In the genomic region with DNA sequence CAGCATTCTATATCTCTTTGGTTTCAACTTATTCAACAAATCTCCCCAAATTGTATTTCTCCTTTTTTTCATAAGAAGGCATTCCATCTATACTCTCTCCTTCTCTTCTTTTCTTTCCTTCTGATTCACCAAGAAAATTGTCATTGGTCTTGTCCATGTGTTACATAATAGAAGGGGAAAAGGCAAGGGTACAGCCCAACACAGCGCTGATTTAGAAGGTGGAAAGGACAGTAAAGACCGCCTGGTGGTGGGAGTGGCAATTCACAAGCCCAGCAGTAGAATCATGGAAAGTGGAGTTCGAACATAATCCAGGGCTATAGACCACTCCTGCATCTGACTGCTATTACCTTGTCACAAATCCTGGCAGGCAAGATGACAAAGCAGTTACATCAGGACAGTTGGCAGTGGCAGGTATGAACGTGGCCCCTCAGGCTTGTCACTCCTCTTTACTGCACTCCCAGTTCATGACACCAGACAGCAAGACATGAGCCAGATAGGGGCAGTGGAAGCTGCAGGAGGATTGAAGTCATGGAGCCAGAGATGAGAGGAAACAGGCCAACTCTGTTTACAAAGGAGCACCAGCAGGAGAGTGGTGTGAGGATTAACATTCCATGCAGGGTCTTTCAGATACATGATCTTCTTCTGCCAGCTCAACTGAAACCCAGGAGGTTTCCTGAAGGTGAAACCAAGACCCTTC, we compare ENCODE assay signal across 1 cellular context.
TF ChIP-seq lines count a peak whose summit lies in the region.

No MANE protein-coding gene starts in this region.

TF ChIP-seq in K562, 482 proteins besides CTCF, POLR2A, EP300 and RAD21 (continued from another document and continues in another):
- TF ChIP-seq, protein P1, sequence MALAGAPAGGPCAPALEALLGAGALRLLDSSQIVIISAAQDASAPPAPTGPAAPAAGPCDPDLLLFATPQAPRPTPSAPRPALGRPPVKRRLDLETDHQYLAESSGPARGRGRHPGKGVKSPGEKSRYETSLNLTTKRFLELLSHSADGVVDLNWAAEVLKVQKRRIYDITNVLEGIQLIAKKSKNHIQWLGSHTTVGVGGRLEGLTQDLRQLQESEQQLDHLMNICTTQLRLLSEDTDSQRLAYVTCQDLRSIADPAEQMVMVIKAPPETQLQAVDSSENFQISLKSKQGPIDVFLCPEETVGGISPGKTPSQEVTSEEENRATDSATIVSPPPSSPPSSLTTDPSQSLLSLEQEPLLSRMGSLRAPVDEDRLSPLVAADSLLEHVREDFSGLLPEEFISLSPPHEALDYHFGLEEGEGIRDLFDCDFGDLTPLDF (CRISPR knock-in tag; IDR thresholded peaks at IDR 0.05): no peak
- TF ChIP-seq E2F3 (CRISPR knock-in tag; IDR thresholded peaks at IDR 0.05) (0 out of 2 replicates have a peak, but pooled peaks have one; percentile 38), ZNF75A (CRISPR knock-in tag; IDR thresholded peaks at IDR 0.05) (no peak; the same call in 1 of the 2 replicates), TAF9B (IDR thresholded peaks at IDR 0.05; ENCODE audit: partially characterized antibody) (no peak), SRF (CRISPR knock-in tag; IDR thresholded peaks at IDR 0.05) (no peak), GTF2F1 (IDR thresholded peaks at IDR 0.05; ENCODE audit: low read depth, low read length) (no peak), RBM34 (IDR thresholded peaks at IDR 0.05; ENCODE audit: borderline replicate concordance, insufficient read depth, low read length) (no peak), ERF (CRISPR knock-in tag; IDR thresholded peaks at IDR 0.05) (no peak), MBD2 (IDR thresholded peaks at IDR 0.05; ENCODE audit: borderline replicate concordance, low read depth) (no peak), HIVEP1 (CRISPR knock-in tag; IDR thresholded peaks at IDR 0.05) (0 out of 2 replicates have a peak, but pooled peaks have one; percentile 56), BRCA1 (IDR thresholded peaks at IDR 0.05) (no peak), BRCA1 (CRISPR knock-in tag; IDR thresholded peaks at IDR 0.05) (no peak), ZNF592 (IDR thresholded peaks at IDR 0.05) (peak; percentile 90), FOSL1 (tag; conservative IDR thresholded peaks at IDR 0.05) (no peak), ZFP30 (CRISPR knock-in tag; IDR thresholded peaks at IDR 0.05; ENCODE audit: borderline replicate concordance) (no peak), ZNF586 (CRISPR knock-in tag; conservative IDR thresholded peaks at IDR 0.05) (no peak), HLTF (IDR thresholded peaks at IDR 0.05) (no peak), DDX20 (tag; IDR thresholded peaks at IDR 0.05; ENCODE audit: low read depth) (no peak), TCF7 (IDR thresholded peaks at IDR 0.05; ENCODE audit: borderline replicate concordance) (no peak), NFIX (CRISPR knock-in tag; IDR thresholded peaks at IDR 0.05; ENCODE audit: low read depth) (no peak), THRAP3 (IDR thresholded peaks at IDR 0.05; ENCODE audit: borderline replicate concordance) (peak; percentile 13; the same call in 1 of the 2 replicates), ELK3 (CRISPR knock-in tag; IDR thresholded peaks at IDR 0.05) (no peak), ZNF668 (CRISPR knock-in tag; IDR thresholded peaks at IDR 0.05) (no peak), HNRNPL (IDR thresholded peaks at IDR 0.05; ENCODE audit: low read depth, low read length) (no peak), U2AF1 (optimal IDR thresholded peaks at IDR 0.05; ENCODE audit: low read depth, low read length) (no peak)
- TF ChIP-seq, protein P2, sequence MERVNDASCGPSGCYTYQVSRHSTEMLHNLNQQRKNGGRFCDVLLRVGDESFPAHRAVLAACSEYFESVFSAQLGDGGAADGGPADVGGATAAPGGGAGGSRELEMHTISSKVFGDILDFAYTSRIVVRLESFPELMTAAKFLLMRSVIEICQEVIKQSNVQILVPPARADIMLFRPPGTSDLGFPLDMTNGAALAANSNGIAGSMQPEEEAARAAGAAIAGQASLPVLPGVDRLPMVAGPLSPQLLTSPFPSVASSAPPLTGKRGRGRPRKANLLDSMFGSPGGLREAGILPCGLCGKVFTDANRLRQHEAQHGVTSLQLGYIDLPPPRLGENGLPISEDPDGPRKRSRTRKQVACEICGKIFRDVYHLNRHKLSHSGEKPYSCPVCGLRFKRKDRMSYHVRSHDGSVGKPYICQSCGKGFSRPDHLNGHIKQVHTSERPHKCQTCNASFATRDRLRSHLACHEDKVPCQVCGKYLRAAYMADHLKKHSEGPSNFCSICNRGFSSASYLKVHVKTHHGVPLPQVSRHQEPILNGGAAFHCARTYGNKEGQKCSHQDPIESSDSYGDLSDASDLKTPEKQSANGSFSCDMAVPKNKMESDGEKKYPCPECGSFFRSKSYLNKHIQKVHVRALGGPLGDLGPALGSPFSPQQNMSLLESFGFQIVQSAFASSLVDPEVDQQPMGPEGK (CRISPR knock-in tag; IDR thresholded peaks at IDR 0.05; ENCODE audit: borderline replicate concordance): no peak
- TF ChIP-seq, protein P3, sequence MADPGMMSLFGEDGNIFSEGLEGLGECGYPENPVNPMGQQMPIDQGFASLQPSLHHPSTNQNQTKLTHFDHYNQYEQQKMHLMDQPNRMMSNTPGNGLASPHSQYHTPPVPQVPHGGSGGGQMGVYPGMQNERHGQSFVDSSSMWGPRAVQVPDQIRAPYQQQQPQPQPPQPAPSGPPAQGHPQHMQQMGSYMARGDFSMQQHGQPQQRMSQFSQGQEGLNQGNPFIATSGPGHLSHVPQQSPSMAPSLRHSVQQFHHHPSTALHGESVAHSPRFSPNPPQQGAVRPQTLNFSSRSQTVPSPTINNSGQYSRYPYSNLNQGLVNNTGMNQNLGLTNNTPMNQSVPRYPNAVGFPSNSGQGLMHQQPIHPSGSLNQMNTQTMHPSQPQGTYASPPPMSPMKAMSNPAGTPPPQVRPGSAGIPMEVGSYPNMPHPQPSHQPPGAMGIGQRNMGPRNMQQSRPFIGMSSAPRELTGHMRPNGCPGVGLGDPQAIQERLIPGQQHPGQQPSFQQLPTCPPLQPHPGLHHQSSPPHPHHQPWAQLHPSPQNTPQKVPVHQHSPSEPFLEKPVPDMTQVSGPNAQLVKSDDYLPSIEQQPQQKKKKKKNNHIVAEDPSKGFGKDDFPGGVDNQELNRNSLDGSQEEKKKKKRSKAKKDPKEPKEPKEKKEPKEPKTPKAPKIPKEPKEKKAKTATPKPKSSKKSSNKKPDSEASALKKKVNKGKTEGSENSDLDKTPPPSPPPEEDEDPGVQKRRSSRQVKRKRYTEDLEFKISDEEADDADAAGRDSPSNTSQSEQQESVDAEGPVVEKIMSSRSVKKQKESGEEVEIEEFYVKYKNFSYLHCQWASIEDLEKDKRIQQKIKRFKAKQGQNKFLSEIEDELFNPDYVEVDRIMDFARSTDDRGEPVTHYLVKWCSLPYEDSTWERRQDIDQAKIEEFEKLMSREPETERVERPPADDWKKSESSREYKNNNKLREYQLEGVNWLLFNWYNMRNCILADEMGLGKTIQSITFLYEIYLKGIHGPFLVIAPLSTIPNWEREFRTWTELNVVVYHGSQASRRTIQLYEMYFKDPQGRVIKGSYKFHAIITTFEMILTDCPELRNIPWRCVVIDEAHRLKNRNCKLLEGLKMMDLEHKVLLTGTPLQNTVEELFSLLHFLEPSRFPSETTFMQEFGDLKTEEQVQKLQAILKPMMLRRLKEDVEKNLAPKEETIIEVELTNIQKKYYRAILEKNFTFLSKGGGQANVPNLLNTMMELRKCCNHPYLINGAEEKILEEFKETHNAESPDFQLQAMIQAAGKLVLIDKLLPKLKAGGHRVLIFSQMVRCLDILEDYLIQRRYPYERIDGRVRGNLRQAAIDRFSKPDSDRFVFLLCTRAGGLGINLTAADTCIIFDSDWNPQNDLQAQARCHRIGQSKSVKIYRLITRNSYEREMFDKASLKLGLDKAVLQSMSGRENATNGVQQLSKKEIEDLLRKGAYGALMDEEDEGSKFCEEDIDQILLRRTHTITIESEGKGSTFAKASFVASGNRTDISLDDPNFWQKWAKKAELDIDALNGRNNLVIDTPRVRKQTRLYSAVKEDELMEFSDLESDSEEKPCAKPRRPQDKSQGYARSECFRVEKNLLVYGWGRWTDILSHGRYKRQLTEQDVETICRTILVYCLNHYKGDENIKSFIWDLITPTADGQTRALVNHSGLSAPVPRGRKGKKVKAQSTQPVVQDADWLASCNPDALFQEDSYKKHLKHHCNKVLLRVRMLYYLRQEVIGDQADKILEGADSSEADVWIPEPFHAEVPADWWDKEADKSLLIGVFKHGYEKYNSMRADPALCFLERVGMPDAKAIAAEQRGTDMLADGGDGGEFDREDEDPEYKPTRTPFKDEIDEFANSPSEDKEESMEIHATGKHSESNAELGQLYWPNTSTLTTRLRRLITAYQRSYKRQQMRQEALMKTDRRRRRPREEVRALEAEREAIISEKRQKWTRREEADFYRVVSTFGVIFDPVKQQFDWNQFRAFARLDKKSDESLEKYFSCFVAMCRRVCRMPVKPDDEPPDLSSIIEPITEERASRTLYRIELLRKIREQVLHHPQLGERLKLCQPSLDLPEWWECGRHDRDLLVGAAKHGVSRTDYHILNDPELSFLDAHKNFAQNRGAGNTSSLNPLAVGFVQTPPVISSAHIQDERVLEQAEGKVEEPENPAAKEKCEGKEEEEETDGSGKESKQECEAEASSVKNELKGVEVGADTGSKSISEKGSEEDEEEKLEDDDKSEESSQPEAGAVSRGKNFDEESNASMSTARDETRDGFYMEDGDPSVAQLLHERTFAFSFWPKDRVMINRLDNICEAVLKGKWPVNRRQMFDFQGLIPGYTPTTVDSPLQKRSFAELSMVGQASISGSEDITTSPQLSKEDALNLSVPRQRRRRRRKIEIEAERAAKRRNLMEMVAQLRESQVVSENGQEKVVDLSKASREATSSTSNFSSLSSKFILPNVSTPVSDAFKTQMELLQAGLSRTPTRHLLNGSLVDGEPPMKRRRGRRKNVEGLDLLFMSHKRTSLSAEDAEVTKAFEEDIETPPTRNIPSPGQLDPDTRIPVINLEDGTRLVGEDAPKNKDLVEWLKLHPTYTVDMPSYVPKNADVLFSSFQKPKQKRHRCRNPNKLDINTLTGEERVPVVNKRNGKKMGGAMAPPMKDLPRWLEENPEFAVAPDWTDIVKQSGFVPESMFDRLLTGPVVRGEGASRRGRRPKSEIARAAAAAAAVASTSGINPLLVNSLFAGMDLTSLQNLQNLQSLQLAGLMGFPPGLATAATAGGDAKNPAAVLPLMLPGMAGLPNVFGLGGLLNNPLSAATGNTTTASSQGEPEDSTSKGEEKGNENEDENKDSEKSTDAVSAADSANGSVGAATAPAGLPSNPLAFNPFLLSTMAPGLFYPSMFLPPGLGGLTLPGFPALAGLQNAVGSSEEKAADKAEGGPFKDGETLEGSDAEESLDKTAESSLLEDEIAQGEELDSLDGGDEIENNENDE (IDR thresholded peaks at IDR 0.05; ENCODE audit: low read depth, low read length): no peak
- TF ChIP-seq, protein P4, sequence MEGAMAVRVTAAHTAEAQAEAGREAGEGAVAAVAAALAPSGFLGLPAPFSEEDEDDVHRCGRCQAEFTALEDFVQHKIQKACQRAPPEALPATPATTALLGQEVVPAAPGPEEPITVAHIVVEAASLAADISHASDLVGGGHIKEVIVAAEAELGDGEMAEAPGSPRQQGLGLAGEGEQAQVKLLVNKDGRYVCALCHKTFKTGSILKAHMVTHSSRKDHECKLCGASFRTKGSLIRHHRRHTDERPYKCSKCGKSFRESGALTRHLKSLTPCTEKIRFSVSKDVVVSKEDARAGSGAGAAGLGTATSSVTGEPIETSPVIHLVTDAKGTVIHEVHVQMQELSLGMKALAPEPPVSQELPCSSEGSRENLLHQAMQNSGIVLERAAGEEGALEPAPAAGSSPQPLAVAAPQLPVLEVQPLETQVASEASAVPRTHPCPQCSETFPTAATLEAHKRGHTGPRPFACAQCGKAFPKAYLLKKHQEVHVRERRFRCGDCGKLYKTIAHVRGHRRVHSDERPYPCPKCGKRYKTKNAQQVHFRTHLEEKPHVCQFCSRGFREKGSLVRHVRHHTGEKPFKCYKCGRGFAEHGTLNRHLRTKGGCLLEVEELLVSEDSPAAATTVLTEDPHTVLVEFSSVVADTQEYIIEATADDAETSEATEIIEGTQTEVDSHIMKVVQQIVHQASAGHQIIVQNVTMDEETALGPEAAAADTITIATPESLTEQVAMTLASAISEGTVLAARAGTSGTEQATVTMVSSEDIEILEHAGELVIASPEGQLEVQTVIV (CRISPR knock-in tag; IDR thresholded peaks at IDR 0.05; ENCODE audit: borderline replicate concordance): no peak
